17 cellular contexts compared by ENCODE assay signal in genomic region chr11:255816-256215, GRCh38. TPM values are rescaled to one million over a fixed set of nuclear protein-coding genes. Genes with fewer than 3 reads are reported as not detected.
DNase-seq lines count a peak whose midpoint lies in the region; ATAC-seq, FAIRE-seq and TF ChIP-seq lines count a peak whose summit lies in the region.
"Had no signal": no experiment of that assay in that cellular context is flagged by ENCODE, and none has a peak within 500 bp of the region (broad histone marks: within the 10 kb centered on the region; RNA-seq: fewer than 3 reads in every experiment).

No MANE protein-coding gene starts in this region.

- ATAC-seq in CD4-positive, alpha-beta T cell (ENCODE audit: poor library complexity) = no peak
- no peak for ATAC-seq in central memory CD8-positive, alpha-beta T cell (replicated peaks; ENCODE audit: extremely low read depth, poor library complexity, severe bottlenecking)
- no peak for ATAC-seq in stimulated activated naive B cell treated with anti-CD40 and anti-IgM and Interleukin-4, amounts not matched to agents 10 μg/mL and 1 μg/mL and 100 μg/mL, for 72 hours (replicated peaks)
- ATAC-seq in HG03469 (IDR thresholded peaks at IDR 0.05; ENCODE audit: unreplicated experiment) = no peak
- no peak for ATAC-seq in GM18511 (IDR thresholded peaks at IDR 0.05; ENCODE audit: unreplicated experiment)
- ATAC-seq: A549 had no signal

- no peak overlapping the region for H3K27ac ChIP-seq in CD4-positive, alpha-beta T cell (ENCODE audit: low read depth, low read length)
- H3K27ac ChIP-seq: A549, HL-60 had no signal

- no peaks in the 10 kb centered on the region for H3K27me3 ChIP-seq in CD4-positive, alpha-beta T cell (ENCODE audit: control insufficient read depth, insufficient read depth, low read length)

- H3K27ac Mint-ChIP-seq in CD4-positive, alpha-beta T cell = no peak overlapping the region
- peak overlapping the region; percentile 21 for H3K27ac Mint-ChIP-seq in central memory CD8-positive, alpha-beta T cell (ENCODE audit: low read depth)
- H3K27ac Mint-ChIP-seq in stimulated activated naive B cell treated with anti-CD40 and anti-IgM and Interleukin-4, amounts not matched to agents 10 μg/mL and 1 μg/mL and 100 μg/mL, for 72 hours = peak overlapping the region; percentile 28
- H3K27ac Mint-ChIP-seq: CD14-positive monocyte, HFFc6 had no signal

- H3K4me3 Mint-ChIP-seq in CD4-positive, alpha-beta T cell = peak overlapping the region; percentile 38
- H3K4me3 Mint-ChIP-seq in central memory CD8-positive, alpha-beta T cell = no peak overlapping the region
- peak overlapping the region in 1 of 2 donors; percentile 30 for H3K4me3 Mint-ChIP-seq in stimulated activated naive B cell treated with anti-CD40 and anti-IgM and Interleukin-4, amounts not matched to agents 10 μg/mL and 1 μg/mL and 100 μg/mL, for 72 hours
- H3K4me3 Mint-ChIP-seq: CD14-positive monocyte, HFFc6 had no signal

- intact Hi-C loops in CD4-positive, alpha-beta T cell (cut with DNase I, micrococcal nuclease) = no loop called here

- no peaks in the 10 kb centered on the region for H3K27me3 Mint-ChIP-seq in CD4-positive, alpha-beta T cell
- H3K27me3 Mint-ChIP-seq in central memory CD8-positive, alpha-beta T cell = no peaks in the 10 kb centered on the region
- peaks cover 0 to 5% of the 10 kb centered on the region in 2 donors for H3K27me3 Mint-ChIP-seq in stimulated activated naive B cell treated with anti-CD40 and anti-IgM and Interleukin-4, amounts not matched to agents 10 μg/mL and 1 μg/mL and 100 μg/mL, for 72 hours

- no peak for TF ChIP-seq CTCF in CD4-positive, alpha-beta T cell (IDR thresholded peaks at IDR 0.05)

- DNase-seq in CD4-positive, alpha-beta T cell = no peak
- no peak for DNase-seq in GM12892 (ENCODE audit: insufficient read length)
- no peak for DNase-seq in central memory CD8-positive, alpha-beta T cell (ENCODE audit: low spot score in 2 of 2)
- DNase-seq in stimulated activated naive B cell treated with anti-CD40 and anti-IgM and Interleukin-4, amounts not matched to agents 10 μg/mL and 1 μg/mL and 100 μg/mL, for 72 hours = no peak
- DNase-seq: GOT3, HFFc6, KBM-7 had no signal

- no peaks in the 10 kb centered on the region for H3K9me3 Mint-ChIP-seq in CD4-positive, alpha-beta T cell
- H3K9me3 Mint-ChIP-seq in central memory CD8-positive, alpha-beta T cell = no peaks in the 10 kb centered on the region
- peaks cover 0 to 3% of the 10 kb centered on the region in 2 donors for H3K9me3 Mint-ChIP-seq in stimulated activated naive B cell treated with anti-CD40 and anti-IgM and Interleukin-4, amounts not matched to agents 10 μg/mL and 1 μg/mL and 100 μg/mL, for 72 hours
- H3K9me3 Mint-ChIP-seq: CD14-positive monocyte, HFFc6 had no signal

- H3K36me3 Mint-ChIP-seq in CD4-positive, alpha-beta T cell (ENCODE audit: low read depth) = peaks cover 33% of the 10 kb centered on the region
- peaks cover 22% of the 10 kb centered on the region for H3K36me3 Mint-ChIP-seq in central memory CD8-positive, alpha-beta T cell (ENCODE audit: insufficient read depth)
- peaks cover 21 to 30% of the 10 kb centered on the region in 2 donors for H3K36me3 Mint-ChIP-seq in stimulated activated naive B cell treated with anti-CD40 and anti-IgM and Interleukin-4, amounts not matched to agents 10 μg/mL and 1 μg/mL and 100 μg/mL, for 72 hours

- POLR2A ChIA-PET in CD4-positive, alpha-beta T cell (lab: Charles Lee) = interaction anchor here (0.9 to 1.1 kb wide), 2 partner anchors 19 to 52 kb away, joined by 3 read pairs; partner anchors contain the start of genes IFITM2 and PSMD13

- no peak for TF ChIP-seq POLR2A in GM12892 (IDR thresholded peaks at IDR 0.05; ENCODE audit: low read depth, low read length)

- FAIRE-seq in GM12892 (lab: Jason Lieb, UNC) = peak; percentile 14
- FAIRE-seq: A549, GM19239 had no signal

- peaks cover 9% of the 10 kb centered on the region for H3K4me1 Mint-ChIP-seq in CD4-positive, alpha-beta T cell (ENCODE audit: low read depth)
- peaks cover 8% of the 10 kb centered on the region for H3K4me1 Mint-ChIP-seq in central memory CD8-positive, alpha-beta T cell
- peaks cover 21 to 36% of the 10 kb centered on the region in 2 donors for H3K4me1 Mint-ChIP-seq in stimulated activated naive B cell treated with anti-CD40 and anti-IgM and Interleukin-4, amounts not matched to agents 10 μg/mL and 1 μg/mL and 100 μg/mL, for 72 hours

- no peaks in the 10 kb centered on the region for H3K9me3 ChIP-seq in CD4-positive, alpha-beta T cell (ENCODE audit: control insufficient read depth, low read length)
- H3K9me3 ChIP-seq: A549, HAP-1 had no signal

- CTCF ChIA-PET in CD4-positive, alpha-beta T cell (lab: Charles Lee) = no interaction called here

RNA-seq across cellular contexts. Expression of gene PSMD13, which starts 19.0 kb away (rescaled TPM):
- 10 to 100 TPM; 56.9 to 57.8 TPM for total RNA-seq in CD4-positive, alpha-beta T cell
- polyA plus RNA-seq in GM12892 (2012; ENCODE audit: missing spikeins) = 147 TPM

RNA-seq across cellular contexts. Expression of gene SIRT3, which starts 19.7 kb away (rescaled TPM):
- total RNA-seq in CD4-positive, alpha-beta T cell = 10 to 100 TPM; 16.4 to 18.0 TPM
- 20.7 TPM for polyA plus RNA-seq in GM12892 (2012; ENCODE audit: missing spikeins)

RNA-seq across cellular contexts. Expression of gene NLRP6, which starts 22.4 kb away (rescaled TPM):
- 10 to 100 TPM; 14.4 to 14.7 TPM for total RNA-seq in CD4-positive, alpha-beta T cell
- polyA plus RNA-seq in GM12892 (2012; ENCODE audit: missing spikeins) = not detected
- total RNA-seq: Daoy, HFFc6 had no signal
- polyA plus RNA-seq: AG04450, BJ had no signal

RNA-seq across cellular contexts. Expression of gene PGGHG, which starts 33.1 kb away (rescaled TPM):
- 100 to 1,000 TPM; 670 to 671 TPM for total RNA-seq in CD4-positive, alpha-beta T cell
- polyA plus RNA-seq in GM12892 (2012; ENCODE audit: missing spikeins) = 13.7 TPM

RNA-seq across cellular contexts. Expression of gene IFITM5, which starts 43.5 kb away (rescaled TPM):
- total RNA-seq in CD4-positive, alpha-beta T cell = not detected
- not detected for polyA plus RNA-seq in GM12892 (2012; ENCODE audit: missing spikeins)
- total RNA-seq: Daoy, HFFc6 had no signal
- polyA plus RNA-seq: A549, AG04450, BJ, CD14-positive monocyte had no signal
